1 cellular context compared by ENCODE assay signal in genomic region chr6:141539617-141540016, GRCh38.
TF ChIP-seq lines count a peak whose summit lies in the region.

No MANE protein-coding gene starts in this region.

TF ChIP-seq in WTC11, 78 proteins besides CTCF, POLR2A, EP300 and RAD21 (continued from another document):
- TF ChIP-seq ARID4B (CRISPR knock-in tag; IDR thresholded peaks at IDR 0.05; ENCODE audit: borderline replicate concordance) (no peak), ZNF138 (CRISPR knock-in tag; conservative IDR thresholded peaks at IDR 0.05) (no peak), NFYB (CRISPR knock-in tag; conservative IDR thresholded peaks at IDR 0.05; ENCODE audit: low read depth) (no peak), IRF1 (CRISPR knock-in tag; IDR thresholded peaks at IDR 0.05) (no peak), ZNF423 (CRISPR knock-in tag; IDR thresholded peaks at IDR 0.05) (no peak), MLX (CRISPR knock-in tag; IDR thresholded peaks at IDR 0.05) (no peak), HMGXB4 (CRISPR knock-in tag; IDR thresholded peaks at IDR 0.05) (no peak), ZNF512 (CRISPR knock-in tag; IDR thresholded peaks at IDR 0.05; ENCODE audit: borderline replicate concordance) (no peak), OVOL2 (CRISPR knock-in tag; IDR thresholded peaks at IDR 0.05; ENCODE audit: borderline replicate concordance) (no peak), NR3C1 (CRISPR knock-in tag; conservative IDR thresholded peaks at IDR 0.05; ENCODE audit: low read depth) (no peak), SMAD3 (CRISPR knock-in tag; IDR thresholded peaks at IDR 0.05; ENCODE audit: borderline replicate concordance) (no peak), ZBTB21 (CRISPR knock-in tag; IDR thresholded peaks at IDR 0.05; ENCODE audit: borderline replicate concordance) (no peak), ZSCAN18 (CRISPR knock-in tag; IDR thresholded peaks at IDR 0.05) (no peak), PRRX2 (CRISPR knock-in tag; IDR thresholded peaks at IDR 0.05) (no peak), ESRRA (CRISPR knock-in tag; IDR thresholded peaks at IDR 0.05; ENCODE audit: borderline replicate concordance) (no peak)
